Comparison of ENCODE assay signal across 8 cellular contexts in the genomic region with DNA sequence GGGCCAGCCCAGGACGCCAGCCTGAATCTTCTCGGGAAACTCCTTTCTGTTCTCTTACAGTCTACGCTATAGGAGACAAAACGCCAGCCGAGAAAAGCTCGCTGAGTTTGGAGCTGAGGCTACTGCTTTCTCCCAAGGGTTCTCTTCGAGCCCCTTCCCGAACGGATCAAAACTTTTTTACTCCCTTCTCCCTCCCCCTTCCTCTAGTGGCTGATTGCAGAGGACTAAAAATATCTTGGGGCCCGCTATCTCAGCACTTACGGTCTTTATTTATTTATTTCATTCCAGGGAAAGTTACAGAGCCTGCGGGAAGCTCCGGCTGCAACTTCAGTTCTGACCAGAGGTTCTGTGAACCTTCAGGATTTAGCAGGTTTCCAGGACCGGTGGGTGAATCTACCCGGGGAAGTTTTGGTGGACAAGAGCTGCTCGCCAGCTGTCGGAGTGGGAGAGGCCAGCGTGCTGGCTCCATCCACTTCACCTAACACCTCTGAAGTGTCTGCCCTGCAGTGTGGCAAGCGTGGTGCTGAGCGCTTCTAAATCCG. TPM values are rescaled to one million over a fixed set of nuclear protein-coding genes. Genes with fewer than 3 reads are reported as not detected.
DNase-seq lines count a peak whose midpoint lies in the region; ATAC-seq, FAIRE-seq and TF ChIP-seq lines count a peak whose summit lies in the region.

No MANE protein-coding gene starts in this region.

- no peaks in the 10 kb centered on the region for H3K4me1 ChIP-seq in small intestine (ENCODE audit: control insufficient read depth in 2 of 2, insufficient read depth in 1 of 2, low read depth in 1 of 2, low read length in 1 of 2)

- no peaks in the 10 kb centered on the region for H3K36me3 Mint-ChIP-seq in Calu3 (ENCODE audit: insufficient read depth, unreplicated experiment)

- no peaks in the 10 kb centered on the region for H3K36me3 ChIP-seq in small intestine (ENCODE audit: control insufficient read depth in 2 of 2, insufficient read depth in 2 of 2, low read length in 2 of 2)

- H3K9me3 ChIP-seq in small intestine (ENCODE audit: control insufficient read depth, low read depth) = no peaks in the 10 kb centered on the region

- CTCF ChIA-PET in Calu3 (lab: Charles Lee) = no interaction called here

- WGBS in small intestine, 3 donors = 4 to 11% (median 7%) methylated on average over 21 of the region's 21 CpGs

- BruUV-seq in Calu3 (replicated peaks; lab: Mats Ljungman, UMichigan) = no TSS peak

- no peaks in the 10 kb centered on the region for H3K4me1 Mint-ChIP-seq in Calu3 (ENCODE audit: low read depth, unreplicated experiment)

- DNase-seq in HS-27A (ENCODE audit: low read depth) (peak; percentile 31), astrocyte of the hippocampus (ENCODE audit: low read depth, low spot score) (peak; percentile 76), iPS-NIHi7 (ENCODE audit: extremely low spot score) (peak; percentile 51), small intestine (peak; percentile 48), cortex of kidney (lab: John Stamatoyannopoulos, UW) (no peak), Calu3 (no peak)

- no peaks in the 10 kb centered on the region for H3K27me3 ChIP-seq in small intestine (ENCODE audit: control insufficient read depth in 2 of 2, insufficient read depth in 2 of 2, low read length in 2 of 2)

- no peak overlapping the region for H3K4me3 Mint-ChIP-seq in Calu3 (ENCODE audit: low read depth, unreplicated experiment)

- peak overlapping the region in 1 of 2 donors; percentile 77 for H3K27ac ChIP-seq in small intestine (ENCODE audit: low read depth in 1 of 2, low read length in 1 of 2)

- intact Hi-C loops in Calu3 (cut with micrococcal nuclease; ENCODE audit: unreplicated experiment) = no loop called here

- H3K9me3 Mint-ChIP-seq in Calu3 (ENCODE audit: low read depth, unreplicated experiment) = peaks cover 10% of the 10 kb centered on the region

- no peaks in the 10 kb centered on the region for H3K27me3 Mint-ChIP-seq in Calu3 (ENCODE audit: unreplicated experiment)

- H3K4me3 ChIP-seq in small intestine (ENCODE audit: low read depth in 1 of 2, low read length in 2 of 2) = peak overlapping the region; percentile 55 to 64

- H3K27ac Mint-ChIP-seq in Calu3 (ENCODE audit: unreplicated experiment) = no peak overlapping the region

- TF ChIP-seq CTCF in Calu3 (IDR thresholded peaks at IDR 0.05; ENCODE audit: unreplicated experiment) = no peak

- FAIRE-seq in small intestine (lab: Jason Lieb, UNC) = no peak

- ATAC-seq in HG02885 (IDR thresholded peaks at IDR 0.05; ENCODE audit: poor library complexity, unreplicated experiment) (no peak), GM18868 (IDR thresholded peaks at IDR 0.05; ENCODE audit: unreplicated experiment) (no peak)

RNA-seq across cellular contexts. Expression of a gene that starts 0.5 kb away (rescaled TPM):
- 10 to 100 TPM in 2 of 3 donors, 1 to 10 TPM in 1; 2.2 to 16.3 (median 11.9) TPM for polyA plus RNA-seq in small intestine
- not detected in 2 replicates for total RNA-seq in Calu3 (2022)

Comparison
In these comparisons a context has a peak if more than half of its experiments do, and no peak if none do; other contexts are left out.
1. DNase-seq: peak in HS-27A (single experiment), astrocyte of the hippocampus (single experiment), iPS-NIHi7 (single experiment) and small intestine (single experiment); none in cortex of kidney (single experiment) and Calu3 (single experiment).